Comparison of ENCODE assay signal across 24 cellular contexts in the genomic region with DNA sequence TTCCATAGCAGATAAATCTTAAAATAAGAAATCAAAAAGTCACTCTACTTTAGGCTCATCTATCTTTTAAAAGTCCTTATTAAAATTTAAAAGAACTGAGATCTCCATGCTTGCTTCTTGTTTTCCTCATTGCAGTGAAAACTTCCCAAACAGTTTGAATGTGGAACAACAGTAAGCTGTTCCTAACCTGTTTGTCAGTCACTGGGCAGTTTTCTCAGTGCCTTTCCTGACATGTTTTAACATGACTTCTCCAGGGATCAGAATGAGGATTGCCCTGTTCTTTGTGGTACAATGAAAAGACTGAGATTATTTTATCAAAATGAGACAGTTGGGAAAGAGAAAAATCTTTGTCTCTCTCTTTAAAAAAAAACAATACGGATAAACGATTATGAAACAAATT. TPM values are rescaled to one million over a fixed set of nuclear protein-coding genes. Genes with fewer than 3 reads are reported as not detected.
DNase-seq lines count a peak whose midpoint lies in the region; ATAC-seq and TF ChIP-seq lines count a peak whose summit lies in the region.
"Had no signal": no experiment of that assay in that cellular context is flagged by ENCODE, and none has a peak within 500 bp of the region (broad histone marks: within the 10 kb centered on the region; RNA-seq: fewer than 3 reads in every experiment).

No MANE protein-coding gene starts in this region.

- CTCF ChIA-PET in MCF 10A (lab: Yijun Ruan, JAX) = interaction anchor here (0.8 to 3.5 kb wide), 6 partner anchors 8 to 27 kb away, joined by 4 to 29 read pairs (median 4); no protein-coding TSS in a partner anchor

- peaks cover 23% of the 10 kb centered on the region for H3K36me3 Mint-ChIP-seq in MCF 10A (ENCODE audit: insufficient read depth, unreplicated experiment)
- H3K36me3 Mint-ChIP-seq: IgD-negative memory B cell, natural killer cell had no signal

- H3K4me1 ChIP-seq in breast epithelium (no peaks in the 10 kb centered on the region), RWPE2 (ENCODE audit: insufficient read depth, poor library complexity, severe bottlenecking) (peaks cover 60% of the 10 kb centered on the region), foreskin keratinocyte (peaks cover 22% of the 10 kb centered on the region), vagina (peaks cover 2% of the 10 kb centered on the region), mucosa of descending colon (ENCODE audit: low read depth) (no peaks in the 10 kb centered on the region)
- H3K4me1 ChIP-seq: SJCRH30 had no signal

- H3K27me3 Mint-ChIP-seq in MCF 10A (ENCODE audit: insufficient read depth, unreplicated experiment) = no peaks in the 10 kb centered on the region

- H3K36me3 ChIP-seq in breast epithelium (no peaks in the 10 kb centered on the region), RWPE2 (ENCODE audit: low read depth) (peaks cover 48% of the 10 kb centered on the region), vagina (no peaks in the 10 kb centered on the region), mucosa of descending colon (ENCODE audit: low read depth) (no peaks in the 10 kb centered on the region)
- H3K36me3 ChIP-seq: cardiac muscle cell, heart left ventricle, SJCRH30 had no signal

- POLR2A ChIA-PET in MCF 10A (lab: Yijun Ruan, JAX) = interaction anchor here (0.6 to 7.2 kb wide), 16 partner anchors 9 to 1845 kb away, joined by 3 to 341 read pairs (median 4); no protein-coding TSS in a partner anchor

- no peaks in the 10 kb centered on the region for H3K27me3 ChIP-seq in breast epithelium
- no peaks in the 10 kb centered on the region for H3K27me3 ChIP-seq in RWPE2 (ENCODE audit: insufficient read depth, poor library complexity, severe bottlenecking)
- H3K27me3 ChIP-seq in foreskin keratinocyte = no peaks in the 10 kb centered on the region
- H3K27me3 ChIP-seq in vagina = no peaks in the 10 kb centered on the region
- H3K27me3 ChIP-seq: cardiac muscle cell, dorsolateral prefrontal cortex, heart left ventricle had no signal

- peaks cover 26% of the 10 kb centered on the region for H3K4me1 Mint-ChIP-seq in MCF 10A (ENCODE audit: insufficient read depth, unreplicated experiment)
- H3K4me1 Mint-ChIP-seq: IgD-negative memory B cell, natural killer cell had no signal

- DNase-seq in MCF 10A (ENCODE audit: unreplicated experiment) (peak; percentile 71), breast epithelium (ENCODE audit: low spot score in 2 of 2) (no peak), RWPE2 (ENCODE audit: low spot score) (no peak), foreskin keratinocyte (peak; percentile 69 to 85), vagina (ENCODE audit: extremely low spot score in 2 of 2) (no peak), mucosa of descending colon (no peak)
- DNase-seq in effector CD8-positive, alpha-beta T cell (lab: John Stamatoyannopoulos, UW) = no peak
- DNase-seq: activated CD8-positive, alpha-beta memory T cell treated with anti-CD3 and anti-CD28 coated beads, Interleukin-2, amount 50 U/mL, for 48 hours; dorsolateral prefrontal cortex; heart left ventricle; MV-4-11; natural killer cell; NCI-H2081 treated with DMSO at 0.1 percent for 48 hours; NCI-H526; SJCRH30; stimulated activated CD4-positive, alpha-beta T cell treated with anti-CD3 and anti-CD28 coated beads, Interleukin-4, amount 100 ng/mL, for 1 hour; T-helper 9 cell had no signal

- TF ChIP-seq CTCF in MCF 10A (IDR thresholded peaks at IDR 0.05; ENCODE audit: unreplicated experiment) (no peak), breast epithelium (IDR thresholded peaks at IDR 0.05) (no peak), RWPE2 (IDR thresholded peaks at IDR 0.05; ENCODE audit: poor library complexity, severe bottlenecking) (no peak), foreskin keratinocyte (conservative IDR thresholded peaks at IDR 0.05) (no peak), vagina (IDR thresholded peaks at IDR 0.05) (no peak), mucosa of descending colon (IDR thresholded peaks at IDR 0.05) (no peak)

- no peak for TF ChIP-seq POLR2A in breast epithelium (IDR thresholded peaks at IDR 0.05)
- no peak for TF ChIP-seq POLR2A in vagina (IDR thresholded peaks at IDR 0.05)

- peak overlapping the region; percentile 94 for H3K27ac Mint-ChIP-seq in MCF 10A (ENCODE audit: low read depth, unreplicated experiment)
- H3K27ac Mint-ChIP-seq: IgD-negative memory B cell, natural killer cell had no signal

- H3K4me3 ChIP-seq in breast epithelium (no peak overlapping the region), RWPE2 (ENCODE audit: severe bottlenecking) (peak overlapping the region; percentile 69), vagina (peak overlapping the region in 1 of 2 donors; percentile 32), mucosa of descending colon (no peak overlapping the region)
- H3K4me3 ChIP-seq: cardiac muscle cell, dorsolateral prefrontal cortex, GM23248, heart left ventricle, lung, SJCRH30 had no signal

- no TSS peak for BruUV-seq in MCF 10A (replicated peaks; lab: Mats Ljungman, UMichigan)

- peak overlapping the region; percentile 80 for H3K4me3 Mint-ChIP-seq in MCF 10A (ENCODE audit: unreplicated experiment)
- H3K4me3 Mint-ChIP-seq: IgD-negative memory B cell, natural killer cell had no signal

- H3K27ac ChIP-seq in breast epithelium (peak overlapping the region in 1 of 2 donors; percentile 68), RWPE2 (ENCODE audit: poor library complexity, severe bottlenecking) (peak overlapping the region; percentile 99), foreskin keratinocyte (peak overlapping the region; percentile 88), vagina (peak overlapping the region; percentile 3)
- H3K27ac ChIP-seq: cardiac muscle cell, dorsolateral prefrontal cortex, GM23248, heart left ventricle, SJCRH30 had no signal

- H3K9me3 ChIP-seq in breast epithelium = no peaks in the 10 kb centered on the region
- H3K9me3 ChIP-seq in RWPE2 (ENCODE audit: severe bottlenecking) = no peaks in the 10 kb centered on the region
- H3K9me3 ChIP-seq in vagina = no peaks in the 10 kb centered on the region
- H3K9me3 ChIP-seq in mucosa of descending colon = no peaks in the 10 kb centered on the region
- H3K9me3 ChIP-seq: heart left ventricle, SJCRH30 had no signal

- ATAC-seq in RWPE2 (ENCODE audit: low read depth) (peak; percentile 32; the same call in 2 of the 3 replicates), foreskin keratinocyte (peak; percentile 51), mucosa of descending colon (no peak), HG03025 (IDR thresholded peaks at IDR 0.05; ENCODE audit: low FRiP score, unreplicated experiment) (no peak)
- ATAC-seq: heart left ventricle, natural killer cell had no signal

- intact Hi-C loops in MCF 10A (cut with micrococcal nuclease) (loop anchor here (1.0 kb wide), 1 partner anchor 11 kb away; no protein-coding TSS in a partner anchor), breast epithelium (cut with DNase I; ENCODE audit: low total_unique reads) (no loop called here), vagina (cut with DNase I) (no loop called here), mucosa of descending colon (cut with DNase I, micrococcal nuclease) (no loop called here)

- no peaks in the 10 kb centered on the region for H3K9me3 Mint-ChIP-seq in MCF 10A (ENCODE audit: unreplicated experiment)
- H3K9me3 Mint-ChIP-seq: natural killer cell had no signal

RNA-seq across cellular contexts. Expression of gene GPR87, which starts 0.8 kb away (rescaled TPM):
- total RNA-seq in MCF 10A (2022) (41.9 and 51.8 TPM in 2 replicates), breast epithelium (1 to 10 TPM in 2 of 3 donors, not detected in 1; 2.6 to 3.4 TPM), foreskin keratinocyte (58.3 and 62.8 TPM in 2 replicates), vagina (12.3 TPM), mucosa of descending colon (not detected)
- polyA plus RNA-seq in foreskin keratinocyte = 51.5 and 52.2 TPM in 2 replicates
- total RNA-seq: cardiac muscle cell, dorsolateral prefrontal cortex, heart left ventricle, natural killer cell, SJCRH30, subcutaneous adipose tissue had no signal
- polyA plus RNA-seq: cardiac muscle cell, GM23248, heart left ventricle, IgD-negative memory B cell had no signal

RNA-seq across cellular contexts. Expression of gene P2RY13, which starts 13.5 kb away (rescaled TPM):
- total RNA-seq in MCF 10A (2022) (not detected in 2 replicates), breast epithelium (1 to 10 TPM in 2 of 3 donors, under 1 TPM in 1; 0.98 to 6.9 (median 2.5) TPM), foreskin keratinocyte (not detected in 2 replicates), vagina (0.98 TPM), mucosa of descending colon (1 to 10 TPM in 2 of 3 donors, under 1 TPM in 1; 0.29 to 1.9 (median 1.5) TPM)
- not detected in 2 replicates for polyA plus RNA-seq in foreskin keratinocyte
- total RNA-seq: cardiac muscle cell, Daoy, GM23248, SJCRH30 had no signal
- polyA plus RNA-seq: GM23248 had no signal

RNA-seq across cellular contexts. Expression of gene P2RY14, which starts 37.5 kb away (rescaled TPM):
- total RNA-seq in MCF 10A (2022) (not detected in 2 replicates), breast epithelium (1 to 10 TPM; 1.9 to 8.5 (median 3.3) TPM), foreskin keratinocyte (not detected in 2 replicates), vagina (0.49 TPM), mucosa of descending colon (10 to 100 TPM in 1 of 3 donors, 1 to 10 TPM in 2; 3.9 to 18.2 (median 4.4) TPM)
- not detected in 2 replicates for polyA plus RNA-seq in foreskin keratinocyte
- total RNA-seq: Daoy, GM23248 had no signal
- polyA plus RNA-seq: GM23248 had no signal

Comparison
In these comparisons a context has a peak if more than half of its experiments do, and no peak if none do; other contexts are left out.
1. DNase-seq: peak in MCF 10A (single experiment) and foreskin keratinocyte (2 of 2); none in breast epithelium (0 of 2), RWPE2 (single experiment), vagina (0 of 2), mucosa of descending colon (0 of 3) and effector CD8-positive, alpha-beta T cell (single experiment).
2. ATAC-seq: peak in RWPE2 (single experiment) and foreskin keratinocyte (single experiment); none in mucosa of descending colon (single experiment) and HG03025 (single experiment).